Comparison of ENCODE assay signal across 26 cellular contexts in genomic region chr1:38530957-38531356, GRCh38.
"Had no signal": no experiment of that assay in that cellular context is flagged by ENCODE, and none has a peak within 500 bp of the region (broad histone marks: within the 10 kb centered on the region; RNA-seq: fewer than 3 reads in every experiment).

No MANE protein-coding gene starts in this region.

- ATAC-seq: stimulated activated effector memory CD8-positive, alpha-beta T cell treated with anti-CD3 and anti-CD28 coated beads, Interleukin-12 subunit alpha, Interleukin-12 subunit beta, amount 100 ng/mL, for 72 hours; stimulated activated memory B cell treated with anti-CD40 and anti-IgM and Interleukin-4, amounts not matched to agents 10 μg/mL and 1 μg/mL and 100 μg/mL, for 72 hours; stimulated activated naive B cell treated with anti-CD40 and anti-IgM and Interleukin-4, amounts not matched to agents 10 μg/mL and 1 μg/mL and 100 μg/mL, for 72 hours; stimulated activated naive CD8-positive, alpha-beta T cell treated with anti-CD3 and anti-CD28 coated beads, Interleukin-15, amount 100 ng/mL, for 72 hours; stimulated activated naive CD8-positive, alpha-beta T cell treated with anti-CD3 and anti-CD28 coated beads, Interleukin-15, Interleukin-2, amounts not matched to agents 100 U/mL and 50 U/mL, for 24 hours; upper lobe of right lung had no signal

- H3K4me1 ChIP-seq: stomach, testis, tibial artery, tibial nerve, transverse colon, uterus had no signal

- H3K27ac ChIP-seq: stomach, suprapubic skin, testis, thoracic aorta, thyroid gland, tibial artery, tibial nerve, transverse colon, upper lobe of right lung, uterus, vagina had no signal

- H3K36me3 ChIP-seq: stomach, suprapubic skin, thoracic aorta, thyroid gland, tibial artery, tibial nerve, transverse colon, upper lobe of right lung, uterus, vagina had no signal

- FAIRE-seq: urothelium cell line had no signal

- H3K27me3 ChIP-seq: suprapubic skin, testis, thyroid gland, upper lobe of right lung, uterus, vagina had no signal

- H3K4me3 ChIP-seq: stomach, suprapubic skin, testis, thoracic aorta, thyroid gland, tibial artery, tibial nerve, transverse colon, upper lobe of right lung, uterus, vagina had no signal

- DNase-seq: stimulated activated CD4-positive, alpha-beta T cell treated with anti-CD3 and anti-CD28 coated beads, Interleukin-2, amount 100 ng/mL, for 48 hours; stimulated activated CD4-positive, alpha-beta T cell treated with anti-CD3 and anti-CD28 coated beads, Interleukin-4, amount 100 ng/mL, for 1 hour; stimulated activated CD4-positive, alpha-beta T cell treated with anti-CD3 and anti-CD28 coated beads, Interleukin-4, amount 100 ng/mL, for 24 hours; stimulated activated CD4-positive, alpha-beta T cell treated with anti-CD3 and anti-CD28 coated beads, Interleukin-4, amount 100 ng/mL, for 4 hours; stimulated activated CD8-positive, alpha-beta memory T cell treated with anti-CD3 and anti-CD28 coated beads, Interleukin-4, amount 100 ng/mL, for 48 hours; stimulated activated naive B cell treated with anti-CD40 and anti-IgM and Interleukin-4, amounts not matched to agents 10 μg/mL and 1 μg/mL and 100 μg/mL, for 72 hours; stimulated activated naive CD4-positive, alpha-beta T cell; stimulated activated naive CD4-positive, alpha-beta T cell treated with Interleukin-2 at 50 U/mL for 16 hours; stimulated activated naive CD8-positive, alpha-beta T cell treated with anti-CD3 and anti-CD28 coated beads, Interleukin-15, amount 100 ng/mL, for 72 hours; stimulated activated naive CD8-positive, alpha-beta T cell treated with anti-CD3 and anti-CD28 coated beads, Interleukin-15, Interleukin-2, amounts not matched to agents 100 U/mL and 50 U/mL, for 24 hours; stomach; substantia nigra; testis; thyroid gland; tibial artery; transverse colon; trophoblast cell; upper lobe of right lung; uterus had no signal

- H3K9me3 ChIP-seq: stomach, suprapubic skin, testis, thoracic aorta, thyroid gland, tibial artery, tibial nerve, transverse colon, upper lobe of right lung, uterus, vagina had no signal
